1 cellular context compared by ENCODE assay signal in the genomic region with DNA sequence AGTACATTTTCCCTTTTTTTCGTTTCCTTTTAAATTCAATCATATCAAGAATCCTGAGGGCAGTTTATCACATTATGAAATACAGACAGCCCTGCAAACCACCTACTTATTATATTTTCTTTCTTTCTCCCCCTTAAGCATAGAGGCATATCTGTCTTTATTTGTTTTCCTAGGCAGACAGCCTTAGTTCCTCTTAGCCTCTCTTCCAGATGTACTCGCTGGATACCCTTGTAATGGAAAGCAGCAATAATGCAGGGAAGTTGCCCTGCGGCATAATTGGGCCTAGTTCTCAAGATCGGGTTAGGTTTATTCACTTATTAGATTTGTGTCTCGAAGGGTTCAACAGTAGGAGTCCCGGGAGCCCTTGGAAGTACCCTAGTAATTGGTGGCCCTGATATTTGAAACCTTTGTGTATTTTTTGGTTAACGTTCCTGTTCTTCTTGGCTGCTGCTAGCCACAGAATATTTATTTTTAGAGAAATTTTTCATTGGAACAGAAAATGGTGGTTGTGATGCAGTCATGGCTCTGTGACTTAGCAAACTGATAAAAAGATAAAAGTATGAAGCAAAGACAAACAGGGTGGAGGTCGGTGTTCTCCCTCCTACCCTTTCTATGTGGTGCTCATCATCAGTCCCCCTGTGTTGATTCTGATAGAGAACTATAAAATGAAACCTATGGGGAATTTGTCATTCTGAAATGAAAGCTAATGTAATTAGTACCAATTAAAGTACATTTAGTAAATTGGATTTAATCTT.
TF ChIP-seq lines count a peak whose summit lies in the region.

No MANE protein-coding gene starts in this region.

TF ChIP-seq in HepG2, 621 proteins besides CTCF, POLR2A, EP300 and RAD21:
- TF ChIP-seq ZHX1 (CRISPR knock-in tag; IDR thresholded peaks at IDR 0.05; ENCODE audit: low read depth) (no peak), SALL1 (CRISPR knock-in tag; IDR thresholded peaks at IDR 0.05) (no peak), ZNF83 (CRISPR knock-in tag; IDR thresholded peaks at IDR 0.05; ENCODE audit: borderline replicate concordance) (no peak), MAFK (conservative IDR thresholded peaks at IDR 0.05 in 1 of 2, IDR thresholded peaks at IDR 0.05 in 1 of 2; ENCODE audit: low read length in 2 of 2) (no peak), ZNF841 (CRISPR knock-in tag; IDR thresholded peaks at IDR 0.05; ENCODE audit: borderline replicate concordance) (no peak), DR1 (CRISPR knock-in tag; IDR thresholded peaks at IDR 0.05) (no peak), ZBTB8A (CRISPR knock-in tag; IDR thresholded peaks at IDR 0.05; ENCODE audit: borderline replicate concordance, low read depth) (no peak), ZNF775 (CRISPR knock-in tag; IDR thresholded peaks at IDR 0.05; ENCODE audit: borderline replicate concordance) (no peak)
